18 cellular contexts compared by ENCODE assay signal in the genomic region with DNA sequence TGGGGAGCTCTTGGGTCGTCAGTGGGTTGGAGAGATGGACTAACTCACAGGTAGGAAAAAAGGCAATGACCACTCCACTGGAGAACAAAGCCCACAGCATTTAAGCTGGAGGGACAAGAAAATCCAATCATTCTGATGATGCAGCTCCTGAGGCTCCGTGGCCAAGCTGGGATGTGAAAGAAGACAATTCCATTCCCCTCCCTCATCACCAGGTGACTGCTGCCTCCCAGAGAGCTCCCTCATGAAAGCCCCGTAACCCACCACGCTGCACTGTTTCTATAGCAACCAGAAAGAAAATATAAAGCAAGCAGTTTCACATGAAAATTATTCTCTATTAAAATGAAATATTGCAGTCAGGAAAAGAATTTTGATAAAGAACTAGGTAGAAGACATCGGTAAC. TPM values are rescaled to one million over a fixed set of nuclear protein-coding genes. Genes with fewer than 3 reads are reported as not detected.
DNase-seq lines count a peak whose midpoint lies in the region; ATAC-seq, FAIRE-seq and TF ChIP-seq lines count a peak whose summit lies in the region.
"Had no signal": no experiment of that assay in that cellular context is flagged by ENCODE, and none has a peak within 500 bp of the region (broad histone marks: within the 10 kb centered on the region; RNA-seq: fewer than 3 reads in every experiment).

No MANE protein-coding gene starts in this region.

- no peak overlapping the region for H3K18ac ChIP-seq in mesendoderm (ENCODE audit: low read length)

- no peak overlapping the region for H2AFZ ChIP-seq in GM12878 (ENCODE audit: control insufficient read depth, low read depth, low read length)

- no peak for DNase-seq in CD14-positive monocyte (ENCODE audit: low spot score)
- peak; percentile 61 for DNase-seq in H7
- DNase-seq in GM12878 (ENCODE audit: low read depth, low spot score), result no peak
- peak; percentile 72 for DNase-seq in mesendoderm
- no peak for DNase-seq in DMS 273 treated with DMSO at 0.1 percent for 48 hours (lab: John Stamatoyannopoulos, UW)
- DNase-seq in tibial artery, result no peak
- DNase-seq in activated CD8-positive, alpha-beta memory T cell treated with anti-CD3 and anti-CD28 coated beads for 24 hours, result no peak
- DNase-seq: activated CD8-positive, alpha-beta memory T cell treated with anti-CD3 and anti-CD28 coated beads, Interleukin-2, amount 10 ng/mL, durations not matched to agents 7 days and 5 days; body of pancreas; left ventricle myocardium inferior; MM.1S; naive B cell; NCI-H187; NCI-H748 treated with DMSO at 0.1 percent for 48 hours; Peyer's patch; SW 1271; WERI-Rb-1 had no signal

- peak overlapping the region; percentile 35 to 98 (median 90) for H3K27ac Mint-ChIP-seq in CD14-positive monocyte

- SMC1A ChIA-PET in GM12878 (lab: Charles Lee; ENCODE audit: uncharacterized antibody, unreplicated experiment), result interaction anchor here (1.4 kb wide), 1 partner anchor 53 kb away, joined by 5 read pairs; no protein-coding TSS in a partner anchor

- TF ChIP-seq RAD21 in GM12878 (IDR thresholded peaks at IDR 0.05; ENCODE audit: insufficient read depth, low read depth, low read length), result no peak

- no peak for FAIRE-seq in GM12878 (lab: Jason Lieb, UNC)

- POLR2A ChIA-PET in GM12878 (lab: Charles Lee), result interaction anchor here (1.4 to 1.9 kb wide), 2 partner anchors 10 to 11 kb away, joined by 3 to 5 read pairs; no protein-coding TSS in a partner anchor

- no peak overlapping the region for H2BK15ac ChIP-seq in mesendoderm (replicated peaks; ENCODE audit: low read depth)

- H3K4me2 ChIP-seq in GM12878 (ENCODE audit: control insufficient read depth, insufficient read depth) (no peak overlapping the region), mesendoderm (ENCODE audit: low read length) (no peak overlapping the region)

- no peak overlapping the region for H3K4me3 Mint-ChIP-seq in CD14-positive monocyte
- H3K4me3 Mint-ChIP-seq: activated CD8-positive, alpha-beta memory T cell treated with anti-CD3 and anti-CD28 coated beads, Interleukin-2, amount 10 ng/mL, durations not matched to agents 7 days and 5 days had no signal

- H3K4me1 ChIP-seq in GM12878 (ENCODE audit: control insufficient read depth, insufficient read depth, low read length) (peaks cover 37% of the 10 kb centered on the region), mesendoderm (ENCODE audit: control insufficient read depth, low read depth, low read length) (peaks cover 21% of the 10 kb centered on the region), tibial artery (peaks cover 0 to 89% (median 45%) of the 10 kb centered on the region in 4 donors)

- H3K4me1 Mint-ChIP-seq in CD14-positive monocyte, result peaks cover 85% of the 10 kb centered on the region

- CTCF ChIA-PET in GM12878 (lab: Yijun Ruan, JAX), result no interaction called here

- no peak for TF ChIP-seq EP300 in GM12878 (IDR thresholded peaks at IDR 0.05; ENCODE audit: borderline replicate concordance in 1 of 2, control insufficient read depth in 1 of 2, low read depth in 2 of 2, low read length in 2 of 2)

- H3K4ac ChIP-seq in mesendoderm (ENCODE audit: low read depth, low read length), result no peak overlapping the region

- no peak for TF ChIP-seq POLR2A in GM12878 (IDR thresholded peaks at IDR 0.05; ENCODE audit: low read depth, low read length)

- H3K36me3 ChIP-seq in H7 (replicated peaks; ENCODE audit: control insufficient read depth, insufficient read depth, low read length), result no peaks in the 10 kb centered on the region
- peaks cover 0 to 1% of the 10 kb centered on the region in 2 experiments; a peak in 2 of 4 replicates for H3K36me3 ChIP-seq in GM12878 (ENCODE audit: control insufficient read depth in 2 of 2, insufficient read depth in 2 of 2, low read length in 1 of 2)
- no peaks in the 10 kb centered on the region for H3K36me3 ChIP-seq in mesendoderm (ENCODE audit: control insufficient read depth, insufficient read depth, low read length)
- no peaks in the 10 kb centered on the region for H3K36me3 ChIP-seq in tibial artery
- H3K36me3 ChIP-seq: left ventricle myocardium inferior, Peyer's patch, WERI-Rb-1 had no signal

- H3K4me3 ChIP-seq in H7 (ENCODE audit: insufficient read depth, low read depth, low read length) (no peak overlapping the region), GM12878 (no peak overlapping the region), mesendoderm (ENCODE audit: low read length) (no peak overlapping the region), tibial artery (no peak overlapping the region)
- H3K4me3 ChIP-seq: body of pancreas, left ventricle myocardium inferior, Peyer's patch had no signal

- in situ Hi-C loops in GM12878 (cut with MboI), result no loop called here

- H3K9me3 ChIP-seq in GM12878 (replicated peaks; ENCODE audit: control insufficient read depth, insufficient read depth, low read length) (no peaks in the 10 kb centered on the region), tibial artery (no peaks in the 10 kb centered on the region)
- H3K9me3 ChIP-seq: body of pancreas, left ventricle myocardium inferior, Peyer's patch had no signal

- H4K5ac ChIP-seq in mesendoderm (ENCODE audit: low read length), result no peak overlapping the region

- peaks cover 15% of the 10 kb centered on the region for H3K79me1 ChIP-seq in mesendoderm (ENCODE audit: low read length)

- H2BK120ac ChIP-seq in mesendoderm (ENCODE audit: low read depth, low read length), result no peak overlapping the region

- peaks cover 38% of the 10 kb centered on the region for H4K20me1 ChIP-seq in GM12878 (ENCODE audit: control insufficient read depth, insufficient read depth)

- H2AK5ac ChIP-seq in mesendoderm (ENCODE audit: low read length), result no peak overlapping the region

- no peak overlapping the region for H4K8ac ChIP-seq in mesendoderm (ENCODE audit: low read depth, low read length)

- H3K79me2 ChIP-seq in GM12878 (ENCODE audit: control insufficient read depth, insufficient read depth, low read length), result peaks cover 94% of the 10 kb centered on the region
- H3K79me2 ChIP-seq in mesendoderm (ENCODE audit: control insufficient read depth, insufficient read depth, low read length), result peaks cover 94% of the 10 kb centered on the region

- H3K56ac ChIP-seq in mesendoderm (ENCODE audit: low read length), result no peak overlapping the region

- RAD21 ChIA-PET in GM12878 (lab: Charles Lee; ENCODE audit: unreplicated experiment), result interaction anchor here (1.1 kb wide), 1 partner anchor 33 kb away, joined by 3 read pairs; a partner anchor contains a TSS

- H3K9me3 Mint-ChIP-seq in CD14-positive monocyte, result peaks cover 0 to 2% (median 0%) of the 10 kb centered on the region in 7 donors
- H3K9me3 Mint-ChIP-seq: naive B cell had no signal

- intact Hi-C loops in CD14-positive monocyte (cut with micrococcal nuclease), result no loop called here
- intact Hi-C loops in GM12878 (cut with micrococcal nuclease; ENCODE audit: unreplicated experiment), result no loop called here
- intact Hi-C loops in tibial artery (cut with DNase I; ENCODE audit: low total_unique reads), result no loop called here

- H3K9ac ChIP-seq in GM12878 (ENCODE audit: control insufficient read depth, insufficient read depth, low read length) (no peak overlapping the region), mesendoderm (ENCODE audit: low read length) (no peak overlapping the region)

- H3K23ac ChIP-seq in mesendoderm (ENCODE audit: low read length), result no peak overlapping the region

- H2BK5ac ChIP-seq in mesendoderm (ENCODE audit: low read length), result no peak overlapping the region

- TSS peak; percentile 8 for BruUV-seq in GM12878 (replicated peaks; lab: Mats Ljungman, UMichigan)

- H3K27ac ChIP-seq in GM12878 (ENCODE audit: control insufficient read depth, insufficient read depth) (no peak overlapping the region), mesendoderm (ENCODE audit: low read depth, low read length) (no peak overlapping the region), tibial artery (no peak overlapping the region)
- H3K27ac ChIP-seq: body of pancreas, C4-2B, left ventricle myocardium inferior, Peyer's patch, WERI-Rb-1 had no signal

- H3K36me3 Mint-ChIP-seq in CD14-positive monocyte, result peaks cover 6 to 17% of the 10 kb centered on the region in 2 donors

- ATAC-seq in GM12878, result no peak
- ATAC-seq: activated CD8-positive, alpha-beta memory T cell treated with anti-CD3 and anti-CD28 coated beads, Interleukin-2, amount 10 ng/mL, durations not matched to agents 7 days and 5 days; body of pancreas had no signal

- peaks cover 0 to 2% (median 0%) of the 10 kb centered on the region in 3 donors for H3K27me3 Mint-ChIP-seq in CD14-positive monocyte (ENCODE audit: low read depth in 3 of 3)
- H3K27me3 Mint-ChIP-seq: activated CD8-positive, alpha-beta memory T cell treated with anti-CD3 and anti-CD28 coated beads, Interleukin-2, amount 10 ng/mL, durations not matched to agents 7 days and 5 days; naive B cell had no signal

- H3K27me3 ChIP-seq in H7 (ENCODE audit: control insufficient read depth, insufficient read depth, low read length), result no peaks in the 10 kb centered on the region
- H3K27me3 ChIP-seq in GM12878 (replicated peaks in 1 of 2; ENCODE audit: control insufficient read depth in 2 of 2, insufficient read depth in 2 of 2, low read length in 1 of 2), result no peaks in the 10 kb centered on the region
- H3K27me3 ChIP-seq in mesendoderm (ENCODE audit: insufficient read depth, low read length, poor library complexity), result no peaks in the 10 kb centered on the region
- H3K27me3 ChIP-seq in tibial artery, result no peaks in the 10 kb centered on the region
- H3K27me3 ChIP-seq: body of pancreas, Peyer's patch had no signal

- TF ChIP-seq CTCF in CD14-positive monocyte (IDR thresholded peaks at IDR 0.05) (no peak), GM12878 (IDR thresholded peaks at IDR 0.05 in 2 of 3, conservative IDR thresholded peaks at IDR 0.05 in 1 of 3; ENCODE audit: control insufficient read depth in 2 of 3, extremely low read depth in 1 of 3, insufficient read depth in 1 of 3, low read depth in 3 of 3, low read length in 3 of 3) (no peak), tibial artery (IDR thresholded peaks at IDR 0.05) (no peak)

- WGBS in GM12878 (ENCODE audit: insufficient coverage, insufficient replicate concordance, low lambda C conversion rate, missing lambda C conversion rate), result 97% methylated on average over 5 of the region's 5 CpGs
- no CpG with 5 or more reads among the region's 5 CpGs for WGBS in mesendoderm (ENCODE audit: extremely low coverage, insufficient coverage, low lambda C conversion rate)

RNA-seq across cellular contexts. Expression of a gene that starts 15.2 kb away (rescaled TPM):
- polyA plus RNA-seq in CD14-positive monocyte (1 to 10 TPM; 3.2 to 5.4 TPM), GM12878 (2011; rRNA removed) (25.8 and 28.4 TPM in 2 replicates), GM12878 (2014; fragmentation: Illumina TruSeq; extraction: Trizol) (23.9 and 35.9 TPM in 2 replicates), GM12878 (2014; fragmentation: Nextera tagmentation; extraction: Ambion mirVana) (1 to 10 TPM; 5.1 to 8.7 TPM), GM12878 (2014; rRNA removed) (80.1 and 85.5 TPM in 2 replicates), GM12878 (2016; fragmentation: Nextera tagmentation; extraction: Ambion mirVana) (10 to 100 TPM; 18.2 to 18.6 TPM)
- 54.4 and 77.3 TPM in 2 replicates for total RNA-seq in H7 (2014; rRNA removed; shearing (Covaris generic))
- total RNA-seq in GM12878 (2013; cell fraction: nucleolus; rRNA removed), result 326 and 358 TPM in 2 replicates
- total RNA-seq in GM12878 (2014; rRNA removed) (30.3 and 34.7 TPM in 2 replicates), GM12878 (2014; rRNA removed; fragmentation: Illumina TruSeq; extraction: Trizol) (26.2 and 26.3 TPM in 2 replicates), GM12878 (2021) (103 and 106 TPM in 2 replicates)
- 26.1 TPM for polyA plus RNA-seq in GM12878 (2011; ENCODE audit: low read depth)
- 30.6 and 37.2 TPM in 2 replicates for polyA plus RNA-seq in GM12878 (2011; cell fraction: cytosol; rRNA removed)
- 127 and 191 TPM in 2 replicates for polyA plus RNA-seq in GM12878 (2011; cell fraction: nucleus; rRNA removed)
- 64.4 and 70.9 TPM in 2 replicates for polyA plus RNA-seq in GM12878 (2012)
- 24.9 and 46.7 TPM in 2 replicates for polyA minus RNA-seq in GM12878 (2011; rRNA and poly(A)+ RNA removed)
- 22.9 and 24.1 TPM in 2 replicates for polyA minus RNA-seq in GM12878 (2011; cell fraction: cytosol; rRNA and poly(A)+ RNA removed)
- 31.7 and 60.0 TPM in 2 replicates for polyA minus RNA-seq in GM12878 (2011; cell fraction: nucleus; rRNA and poly(A)+ RNA removed)
- polyA plus RNA-seq in mesendoderm (2013, experiment 1 of 2), result 92.2 TPM
- polyA plus RNA-seq in mesendoderm (2013, experiment 2 of 2), result 93.3 TPM

RNA-seq across cellular contexts. Expression of a gene that starts 33.1 kb away (rescaled TPM):
- 10 to 100 TPM; 30.3 to 34.4 TPM for polyA plus RNA-seq in CD14-positive monocyte
- total RNA-seq in H7 (2014; rRNA removed; shearing (Covaris generic)), result 120 and 161 TPM in 2 replicates
- 353 and 388 TPM in 2 replicates for total RNA-seq in GM12878 (2013; cell fraction: nucleolus; rRNA removed)
- 75.9 and 80.1 TPM in 2 replicates for total RNA-seq in GM12878 (2014; rRNA removed)
- total RNA-seq in GM12878 (2014; rRNA removed; fragmentation: Illumina TruSeq; extraction: Trizol), result 36.9 and 40.0 TPM in 2 replicates
- 60.5 and 74.5 TPM in 2 replicates for total RNA-seq in GM12878 (2021)
- 35.8 TPM for polyA plus RNA-seq in GM12878 (2011; ENCODE audit: low read depth)
- polyA plus RNA-seq in GM12878 (2011; rRNA removed), result 24.5 and 31.9 TPM in 2 replicates
- 27.0 and 33.4 TPM in 2 replicates for polyA plus RNA-seq in GM12878 (2011; cell fraction: cytosol; rRNA removed)
- 194 and 227 TPM in 2 replicates for polyA plus RNA-seq in GM12878 (2011; cell fraction: nucleus; rRNA removed)
- 64.1 and 75.1 TPM in 2 replicates for polyA plus RNA-seq in GM12878 (2012)
- polyA plus RNA-seq in GM12878 (2014; fragmentation: Illumina TruSeq; extraction: Trizol), result 23.1 and 36.7 TPM in 2 replicates
- 1 to 10 TPM; 5.9 to 9.8 TPM for polyA plus RNA-seq in GM12878 (2014; fragmentation: Nextera tagmentation; extraction: Ambion mirVana)
- 75.4 and 93.5 TPM in 2 replicates for polyA plus RNA-seq in GM12878 (2014; rRNA removed)
- polyA plus RNA-seq in GM12878 (2016; fragmentation: Nextera tagmentation; extraction: Ambion mirVana), result 10 to 100 TPM; 65.0 to 68.7 TPM
- polyA minus RNA-seq in GM12878 (2011; rRNA and poly(A)+ RNA removed), result 29.0 and 43.9 TPM in 2 replicates
- polyA minus RNA-seq in GM12878 (2011; cell fraction: cytosol; rRNA and poly(A)+ RNA removed), result 15.8 and 17.2 TPM in 2 replicates
- 44.0 and 73.8 TPM in 2 replicates for polyA minus RNA-seq in GM12878 (2011; cell fraction: nucleus; rRNA and poly(A)+ RNA removed)
- 34.3 TPM for polyA plus RNA-seq in mesendoderm (2013, experiment 1 of 2)
- polyA plus RNA-seq in mesendoderm (2013, experiment 2 of 2), result 33.7 TPM

Comparison
In these comparisons a context has a peak if more than half of its experiments do, and no peak if none do; other contexts are left out.
1. DNase-seq: peak in H7 (single experiment) and mesendoderm (single experiment); none in CD14-positive monocyte (single experiment), GM12878 (single experiment), DMS 273 treated with DMSO at 0.1 percent for 48 hours (single experiment), tibial artery (0 of 2) and activated CD8-positive, alpha-beta memory T cell treated with anti-CD3 and anti-CD28 coated beads for 24 hours (single experiment).